In genomic region chr1:145891143-145891542, GRCh38 we compare ENCODE assay signal across 8 cellular contexts. TPM values are rescaled to one million over a fixed set of nuclear protein-coding genes. Genes with fewer than 3 reads are reported as not detected.
DNase-seq lines count a peak whose midpoint lies in the region; ATAC-seq and TF ChIP-seq lines count a peak whose summit lies in the region.

No MANE protein-coding gene starts in this region.

- H3K23ac ChIP-seq in trophoblast cell (ENCODE audit: low read length), result no peak overlapping the region

- POLR2A ChIA-PET in A673 (lab: Charles Lee; ENCODE audit: low non-redundant PET), result no interaction called here

- H3K9me3 ChIP-seq in A673 (ENCODE audit: low read depth, low read length, poor library complexity, severe bottlenecking) (no peaks in the 10 kb centered on the region), endocrine pancreas (ENCODE audit: control insufficient read depth, low read length) (no peaks in the 10 kb centered on the region), osteoblast (ENCODE audit: low read depth, low read length) (no peaks in the 10 kb centered on the region), trophoblast cell (ENCODE audit: insufficient read depth, low read depth, low read length) (no peaks in the 10 kb centered on the region)

- H3K27ac ChIP-seq in A673 (ENCODE audit: low read depth, low read length, poor library complexity, severe bottlenecking), result peak overlapping the region; percentile 54
- peak overlapping the region; percentile 93 for H3K27ac ChIP-seq in osteoblast (ENCODE audit: low read depth, low read length)
- no peak overlapping the region for H3K27ac ChIP-seq in trophoblast cell (ENCODE audit: low read depth, low read length)

- peak overlapping the region; percentile 64 for H2AFZ ChIP-seq in osteoblast (ENCODE audit: low read length)
- no peak overlapping the region for H2AFZ ChIP-seq in trophoblast cell (ENCODE audit: insufficient read depth, low read length, poor library complexity)

- H3K9ac ChIP-seq in endocrine pancreas (ENCODE audit: control insufficient read depth, insufficient read depth, low read length) (peak overlapping the region; percentile 38), trophoblast cell (ENCODE audit: low read length) (no peak overlapping the region)

- H3K36me3 ChIP-seq in A673 (ENCODE audit: insufficient read depth, low read length, poor library complexity, severe bottlenecking), result no peaks in the 10 kb centered on the region
- no peaks in the 10 kb centered on the region for H3K36me3 ChIP-seq in endocrine pancreas (ENCODE audit: control insufficient read depth, insufficient read depth, low read length)
- H3K36me3 ChIP-seq in osteoblast (ENCODE audit: insufficient read depth, low read length), result no peaks in the 10 kb centered on the region
- no peaks in the 10 kb centered on the region for H3K36me3 ChIP-seq in trophoblast cell (ENCODE audit: control insufficient read depth in 1 of 2, insufficient read depth in 2 of 2, low read length in 2 of 2)

- no peak overlapping the region for H3K4me3 ChIP-seq in A673 (ENCODE audit: low read depth, low read length, poor library complexity, severe bottlenecking)
- H3K4me3 ChIP-seq in endocrine pancreas (ENCODE audit: control insufficient read depth, insufficient read depth, low read length), result no peak overlapping the region
- peak overlapping the region; percentile 40 for H3K4me3 ChIP-seq in osteoblast (ENCODE audit: insufficient read depth, low read length)
- no peak overlapping the region for H3K4me3 ChIP-seq in trophoblast cell (ENCODE audit: low read depth, low read length)

- no peak for ATAC-seq in HG03196 (IDR thresholded peaks at IDR 0.05; ENCODE audit: unreplicated experiment)

- H2AK5ac ChIP-seq in trophoblast cell (ENCODE audit: low read length), result no peak overlapping the region

- no TSS peak for BruUV-seq in A673 (replicated peaks; lab: Mats Ljungman, UMichigan)

- H4K91ac ChIP-seq in trophoblast cell (ENCODE audit: low read depth, low read length), result no peak overlapping the region

- no peak overlapping the region for H2BK120ac ChIP-seq in trophoblast cell (ENCODE audit: insufficient read depth, low read length, poor library complexity)

- H4K12ac ChIP-seq in trophoblast cell (ENCODE audit: low read depth, low read length), result no peak overlapping the region

- peaks cover 5% of the 10 kb centered on the region for H3K79me1 ChIP-seq in trophoblast cell (ENCODE audit: low read length)

- TF ChIP-seq CTCF in A673 (conservative IDR thresholded peaks at IDR 0.05; ENCODE audit: low read depth, low read length) (no peak), osteoblast (IDR thresholded peaks at IDR 0.05; ENCODE audit: extremely low read depth, low read depth, low read length) (no peak)

- H3K4me2 ChIP-seq in osteoblast (ENCODE audit: insufficient read depth, low read length) (peak overlapping the region; percentile 85), trophoblast cell (ENCODE audit: low read length) (no peak overlapping the region)

- H2BK5ac ChIP-seq in trophoblast cell (ENCODE audit: low read depth, low read length, poor library complexity), result no peak overlapping the region

- DNase-seq in A673 (ENCODE audit: low spot score), result no peak
- DNase-seq in NCI-H345 (lab: John Stamatoyannopoulos, UW), result peak; percentile 29
- DNase-seq in osteoblast (ENCODE audit: insufficient read length, low spot score, missing footprints), result no peak
- DNase-seq in trophoblast cell, result no peak
- no peak for DNase-seq in SKM-1 treated with dmso at 0.1 percent for 144 hours (lab: John Stamatoyannopoulos, UW; ENCODE audit: unreplicated experiment)
- DNase-seq in activated T-cell treated with anti-CD3 and anti-CD28 coated beads for 4 hours, result no peak

- H2BK12ac ChIP-seq in trophoblast cell (ENCODE audit: low read length), result no peak overlapping the region

- no CpG with 5 or more reads among the region's 1 CpG for WGBS in trophoblast cell (ENCODE audit: extremely low coverage, insufficient coverage, insufficient read length)

- H3K79me2 ChIP-seq in osteoblast (ENCODE audit: insufficient read depth, low read length) (no peaks in the 10 kb centered on the region), trophoblast cell (ENCODE audit: control insufficient read depth, insufficient read depth, low read length, poor library complexity) (no peaks in the 10 kb centered on the region)

- H4K8ac ChIP-seq in trophoblast cell (ENCODE audit: low read depth, low read length), result no peak overlapping the region

- CTCF ChIA-PET in A673 (lab: Charles Lee), result interaction anchor here (0.9 to 2.5 kb wide), 6 partner anchors 17 to 88 kb away, joined by 3 to 14 read pairs (median 9); partner anchors contain the start of genes ANKRD34A, ITGA10, PIAS3 and POLR3GL

- intact Hi-C loops in A673 (cut with micrococcal nuclease; ENCODE audit: unreplicated experiment), result loop anchor here (1.0 to 2.0 kb wide), 2 partner anchors 19 to 124 kb away; partner anchors contain the start of gene ITGA10

- no peak overlapping the region for H3K14ac ChIP-seq in trophoblast cell (ENCODE audit: low read length)

- H3K27me3 ChIP-seq in A673 (replicated peaks; ENCODE audit: insufficient read depth, low read depth, low read length, poor library complexity) (no peaks in the 10 kb centered on the region), endocrine pancreas (ENCODE audit: control insufficient read depth, insufficient read depth, low read length) (no peaks in the 10 kb centered on the region), osteoblast (ENCODE audit: insufficient read depth, low read length) (no peaks in the 10 kb centered on the region), trophoblast cell (ENCODE audit: insufficient read depth, low read length) (no peaks in the 10 kb centered on the region)

- H3K18ac ChIP-seq in trophoblast cell (ENCODE audit: low read length), result no peak overlapping the region

- peaks cover 22% of the 10 kb centered on the region for H3K4me1 ChIP-seq in A673 (ENCODE audit: insufficient read depth, low read length, poor library complexity, severe bottlenecking)
- H3K4me1 ChIP-seq in endocrine pancreas (ENCODE audit: control insufficient read depth, insufficient read depth, low read length), result peaks cover 13% of the 10 kb centered on the region
- peaks cover 30% of the 10 kb centered on the region for H3K4me1 ChIP-seq in osteoblast (ENCODE audit: insufficient read depth, low read length)
- peaks cover 0 to 8% of the 10 kb centered on the region in 2 experiments for H3K4me1 ChIP-seq in trophoblast cell (ENCODE audit: control insufficient read depth in 1 of 2, insufficient read depth in 2 of 2, low read length in 2 of 2)

- H3K4ac ChIP-seq in trophoblast cell (ENCODE audit: low read depth, low read length), result no peak overlapping the region

- no peaks in the 10 kb centered on the region for H4K20me1 ChIP-seq in osteoblast (ENCODE audit: insufficient read depth, low read length)

RNA-seq across cellular contexts. Expression of gene ANKRD35, which starts 5.5 kb away (rescaled TPM):
- total RNA-seq in A673 (2021) (not detected in 2 replicates), osteoblast (1.4 and 2.1 TPM in 2 replicates)
- polyA plus RNA-seq in trophoblast cell (2013), result 0.03 and 0.04 TPM in 2 replicates

RNA-seq across cellular contexts. Expression of gene ITGA10, which starts 18.7 kb away (rescaled TPM):
- total RNA-seq in A673 (2021), result 1.1 and 1.2 TPM in 2 replicates
- total RNA-seq in osteoblast, result 44.5 and 56.6 TPM in 2 replicates
- polyA plus RNA-seq in trophoblast cell (2013), result 0.06 and 0.07 TPM in 2 replicates

RNA-seq across cellular contexts. Expression of gene PEX11B, which starts 27.4 kb away (rescaled TPM):
- total RNA-seq in A673 (2021) (22.1 and 22.4 TPM in 2 replicates), osteoblast (18.9 and 20.3 TPM in 2 replicates)
- polyA plus RNA-seq in trophoblast cell (2013), result 10.6 and 12.2 TPM in 2 replicates

RNA-seq across cellular contexts. Expression of gene PIAS3, which starts 32.3 kb away (rescaled TPM):
- 41.8 and 47.0 TPM in 2 replicates for total RNA-seq in A673 (2021)
- total RNA-seq in osteoblast, result 15.2 and 17.4 TPM in 2 replicates
- 40.7 and 42.0 TPM in 2 replicates for polyA plus RNA-seq in trophoblast cell (2013)

RNA-seq across cellular contexts. Expression of gene RBM8A, which starts 36.1 kb away (rescaled TPM):
- 255 and 276 TPM in 2 replicates for total RNA-seq in A673 (2021)
- 49.8 and 54.3 TPM in 2 replicates for total RNA-seq in osteoblast
- 173 and 182 TPM in 2 replicates for polyA plus RNA-seq in trophoblast cell (2013)

Comparison
In these comparisons a context has a peak if more than half of its experiments do, and no peak if none do; other contexts are left out.
1. RNA of gene ITGA10, which starts 18.7 kb away (total RNA-seq): 44.5 to 56.6 TPM in osteoblast; 1.1 to 1.2 TPM in A673; every median in the first group is over 10 times any median in the second.